21 cellular contexts compared by ENCODE assay signal in the genomic region with DNA sequence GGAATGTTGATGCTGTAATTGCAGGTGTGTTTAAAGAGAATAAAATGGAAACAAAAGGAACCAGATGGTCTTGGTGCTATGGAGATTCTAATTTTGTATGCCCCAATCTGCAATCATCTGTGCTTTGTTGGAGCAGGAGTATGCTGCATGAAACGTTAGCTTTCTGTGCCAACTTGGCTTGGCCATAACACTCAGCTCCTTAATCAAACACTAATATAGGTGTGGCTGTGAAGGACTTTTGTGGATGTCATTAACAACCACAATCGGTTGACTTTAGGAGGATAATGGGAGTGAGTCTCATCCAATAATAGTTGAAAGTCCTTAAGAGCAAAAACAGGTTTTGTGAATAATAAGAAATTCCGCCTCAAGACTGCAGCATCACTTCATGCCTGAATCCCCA.
"Had no signal": no experiment of that assay in that cellular context is flagged by ENCODE, and none has a peak within 500 bp of the region (broad histone marks: within the 10 kb centered on the region; RNA-seq: fewer than 3 reads in every experiment).

No MANE protein-coding gene starts in this region.

- H3K4me3 ChIP-seq: K562, Peyer's patch, SJSA1 had no signal

- DNase-seq: activated CD4-positive, alpha-beta T cell treated with anti-CD3 and anti-CD28 coated beads for 48 hours; activated CD4-positive, alpha-beta T cell treated with anti-CD3 and anti-CD28 coated beads, Interleukin-2, amount 50 U/mL, for 4 hours; activated CD8-positive, alpha-beta memory T cell treated with anti-CD3 and anti-CD28 coated beads, Interleukin-2, amount 50 U/mL, for 48 hours; activated CD8-positive, alpha-beta T cell treated with anti-CD3 and anti-CD28 coated beads, Interleukin-2, amount 10 ng/mL, durations not matched to agents 7 days and 5 days; activated effector memory CD4-positive, alpha-beta T cell treated with Interleukin-2 at 50 U/mL for 16 hours; activated naive CD4-positive, alpha-beta T cell; activated T-cell treated with anti-CD3 and anti-CD28 coated beads, Interleukin-2, amount 50 U/mL, for 1 hour; aorta; Karpas-422; MM.1S; NCI-H1417 treated with DMSO at 0.1 percent for 48 hours; NCI-H1694; NCI-H2029; NCI-H526; Peyer's patch; SHP77; SW 1271 had no signal

- H3K9me3 ChIP-seq: Peyer's patch, SJSA1 had no signal

- H3K36me3 ChIP-seq: Peyer's patch, SJSA1 had no signal

- H3K27ac ChIP-seq: Peyer's patch, SJSA1 had no signal

- H3K27me3 ChIP-seq: Peyer's patch, SJSA1 had no signal

- ATAC-seq: activated CD4-positive, CD25-positive, alpha-beta regulatory T cell treated with anti-CD3 and anti-CD28 coated beads, Interleukin-2, amount 50 U/mL, for 24 hours; activated CD8-positive, alpha-beta T cell treated with anti-CD3 and anti-CD28 coated beads, Interleukin-2, amount 10 ng/mL, durations not matched to agents 7 days and 5 days; K562; SK-N-SH treated with all-trans-retinoic acid at 6 μM for 48 hours had no signal

- H3K4me1 ChIP-seq: Peyer's patch, SJSA1 had no signal
